In the genomic region with DNA sequence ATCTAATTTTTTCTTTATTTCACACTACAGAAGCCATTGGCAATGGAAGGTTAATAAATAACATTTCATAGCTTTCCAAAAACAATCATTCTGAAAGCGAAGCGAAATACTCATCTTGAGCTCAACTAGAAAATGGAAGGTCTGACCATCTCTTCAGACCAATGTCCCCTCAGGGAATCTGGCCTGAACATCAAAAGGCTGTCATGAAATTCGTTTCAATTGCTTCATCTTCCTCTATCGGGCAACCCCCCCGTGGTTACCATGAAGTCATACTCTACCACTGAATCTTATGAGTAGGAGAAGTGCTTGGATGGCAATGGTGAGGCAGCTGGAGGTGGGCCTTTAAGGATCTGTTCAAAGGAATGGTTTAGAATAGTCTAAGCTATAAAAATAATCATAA, we compare ENCODE assay signal across 16 cellular contexts. TPM values are rescaled to one million over a fixed set of nuclear protein-coding genes. Genes with fewer than 3 reads are reported as not detected.
DNase-seq lines count a peak whose midpoint lies in the region; ATAC-seq, FAIRE-seq and TF ChIP-seq lines count a peak whose summit lies in the region.
"Had no signal": no experiment of that assay in that cellular context is flagged by ENCODE, and none has a peak within 500 bp of the region (broad histone marks: within the 10 kb centered on the region; RNA-seq: fewer than 3 reads in every experiment).

No MANE protein-coding gene starts in this region.

- TF ChIP-seq CTCF in NB4 (IDR thresholded peaks at IDR 0.05; ENCODE audit: low read depth, low read length), result no peak
- TF ChIP-seq CTCF in colonic mucosa (IDR thresholded peaks at IDR 0.05), result no peak

- peak; percentile 64 for FAIRE-seq in GM12892 (lab: Jason Lieb, UNC)

- peak; percentile 16 for ATAC-seq in GM19397 (IDR thresholded peaks at IDR 0.05; ENCODE audit: unreplicated experiment)

- H3K27me3 Mint-ChIP-seq in activated naive CD8-positive, alpha-beta T cell, result no peaks in the 10 kb centered on the region
- H3K27me3 Mint-ChIP-seq: CD8-positive, alpha-beta memory T cell had no signal

- H3K27ac ChIP-seq in colonic mucosa, result no peak overlapping the region

- peak overlapping the region; percentile 98 for H3K27ac Mint-ChIP-seq in activated naive CD8-positive, alpha-beta T cell
- H3K27ac Mint-ChIP-seq: nephron had no signal

- no peaks in the 10 kb centered on the region for H3K4me1 ChIP-seq in colonic mucosa

- H3K36me3 Mint-ChIP-seq in activated naive CD8-positive, alpha-beta T cell, result peaks cover 7% of the 10 kb centered on the region
- H3K36me3 Mint-ChIP-seq: CD8-positive, alpha-beta memory T cell had no signal

- DNase-seq in GM12892 (ENCODE audit: insufficient read length) (no peak), NB4 (ENCODE audit: low read depth) (peak; percentile 65), SHP77 (lab: John Stamatoyannopoulos, UW) (no peak), colonic mucosa (no peak), NCI-H524 treated with DMSO at 0.1 percent for 48 hours (lab: John Stamatoyannopoulos, UW) (no peak)
- DNase-seq in activated effector memory CD4-positive, alpha-beta T cell treated with Interleukin-2 at 50 U/mL for 16 hours, result no peak
- DNase-seq: CD8-positive, alpha-beta memory T cell; foreskin fibroblast; NCI-H1417 treated with DMSO at 0.1 percent for 48 hours; NK-92 treated with Interleukin-12 subunit alpha and Interleukin-12 subunit beta, amount 100 ng/mL, for 24 hours had no signal

- TF ChIP-seq POLR2A in GM12892 (IDR thresholded peaks at IDR 0.05; ENCODE audit: low read depth, low read length), result no peak
- no peak for TF ChIP-seq POLR2A in NB4 (IDR thresholded peaks at IDR 0.05; ENCODE audit: extremely low read depth, insufficient read length)

- H3K27me3 ChIP-seq in colonic mucosa, result no peaks in the 10 kb centered on the region

- no peaks in the 10 kb centered on the region for H3K9me3 Mint-ChIP-seq in activated naive CD8-positive, alpha-beta T cell (ENCODE audit: low read depth)
- H3K9me3 Mint-ChIP-seq: CD8-positive, alpha-beta memory T cell; nephron had no signal

- H3K9me3 ChIP-seq in colonic mucosa, result no peaks in the 10 kb centered on the region

- H3K36me3 ChIP-seq in colonic mucosa, result no peaks in the 10 kb centered on the region

- peak overlapping the region; percentile 32 for H3K4me3 Mint-ChIP-seq in activated naive CD8-positive, alpha-beta T cell
- H3K4me3 Mint-ChIP-seq: CD8-positive, alpha-beta memory T cell; nephron had no signal

- no peak overlapping the region for H3K9ac ChIP-seq in colonic mucosa (ENCODE audit: low read depth in 2 of 2, low read length in 2 of 2)

- intact Hi-C loops in colonic mucosa (cut with DNase I), result no loop called here

- peaks cover 94% of the 10 kb centered on the region for H3K4me1 Mint-ChIP-seq in activated naive CD8-positive, alpha-beta T cell (ENCODE audit: low read depth)

- H3K4me3 ChIP-seq in NB4 (ENCODE audit: low read depth, low read length), result no peak overlapping the region
- H3K4me3 ChIP-seq in colonic mucosa, result no peak overlapping the region
- H3K4me3 ChIP-seq: skin epidermis had no signal

RNA-seq across cellular contexts. Expression of a gene that starts 22.9 kb away (rescaled TPM):
- polyA plus RNA-seq in GM12892 (2012; ENCODE audit: missing spikeins), result 102 TPM
- 1 to 10 TPM; 5.9 to 8.0 TPM for total RNA-seq in colonic mucosa
- total RNA-seq: dermis microvascular lymphatic vessel endothelial cell, HT1080 had no signal
